25 cellular contexts compared by ENCODE assay signal in genomic region chr2:181552808-181553207, GRCh38.
DNase-seq lines count a peak whose midpoint lies in the region; ATAC-seq and TF ChIP-seq lines count a peak whose summit lies in the region.
"Had no signal": no experiment of that assay in that cellular context is flagged by ENCODE, and none has a peak within 500 bp of the region (broad histone marks: within the 10 kb centered on the region; RNA-seq: fewer than 3 reads in every experiment).

No MANE protein-coding gene starts in this region.

- H3K27ac ChIP-seq in RWPE2 (ENCODE audit: poor library complexity, severe bottlenecking) (peak overlapping the region; percentile 85), uterus (no peak overlapping the region)
- H3K27ac ChIP-seq: cardiac muscle cell, HL-60, prostate gland, skin epidermis, transverse colon had no signal

- H3K27me3 ChIP-seq in RWPE2 (ENCODE audit: insufficient read depth, poor library complexity, severe bottlenecking), result no peaks in the 10 kb centered on the region
- H3K27me3 ChIP-seq in uterus, result no peaks in the 10 kb centered on the region
- H3K27me3 ChIP-seq: cardiac muscle cell, dorsolateral prefrontal cortex, transverse colon had no signal

- peak; percentile 100 for ATAC-seq in RWPE2 (ENCODE audit: low read depth)
- ATAC-seq: stimulated activated naive CD8-positive, alpha-beta T cell treated with anti-CD3 and anti-CD28 coated beads, Interleukin-15, Interleukin-2, amounts not matched to agents 100 U/mL and 50 U/mL, for 24 hours; WTC11 had no signal

- TF ChIP-seq POLR2A in uterus (IDR thresholded peaks at IDR 0.05), result no peak

- H3K9me3 ChIP-seq in RWPE2 (ENCODE audit: severe bottlenecking) (no peaks in the 10 kb centered on the region), uterus (no peaks in the 10 kb centered on the region)
- H3K9me3 ChIP-seq: prostate gland, transverse colon had no signal

- intact Hi-C loops in uterus (cut with DNase I; ENCODE audit: low total_unique reads), result no loop called here

- no peak for TF ChIP-seq CTCF in RWPE2 (IDR thresholded peaks at IDR 0.05; ENCODE audit: poor library complexity, severe bottlenecking)
- TF ChIP-seq CTCF in fibroblast of pulmonary artery (IDR thresholded peaks at IDR 0.05; ENCODE audit: low read length, missing control alignments), result no peak
- TF ChIP-seq CTCF in retinal pigment epithelial cell (conservative IDR thresholded peaks at IDR 0.05; ENCODE audit: low read depth, low read length), result no peak
- TF ChIP-seq CTCF in uterus (IDR thresholded peaks at IDR 0.05), result no peak

- peak; percentile 15 for DNase-seq in HPDE6-E6E7 (ENCODE audit: extremely low spot score)
- peak; percentile 48 for DNase-seq in RWPE2 (ENCODE audit: low spot score)
- peak; percentile 9 for DNase-seq in fibroblast of pulmonary artery (ENCODE audit: low read depth)
- peak; percentile 62 for DNase-seq in retinal pigment epithelial cell (ENCODE audit: low read depth)
- DNase-seq in SHP77 (lab: John Stamatoyannopoulos, UW), result no peak
- no peak for DNase-seq in Ammon's horn (ENCODE audit: low spot score)
- DNase-seq in uterus, result no peak
- no peak for DNase-seq in activated naive CD4-positive, alpha-beta T cell treated with Interleukin-2 at 50 U/mL for 16 hours
- DNase-seq: activated CD4-positive, alpha-beta T cell treated with anti-CD3 and anti-CD28 coated beads, Interleukin-2, amount 50 U/mL, for 48 hours; activated effector memory CD4-positive, alpha-beta T cell treated with anti-CD3 and anti-CD28 coated beads, Interleukin-2, amount 50 U/mL, for 16 hours; amniotic stem cell; DND-41; dorsolateral prefrontal cortex; glutamatergic neuron; HFFc6; NCI-H748 treated with DMSO at 0.1 percent for 48 hours; OCI-M1; stimulated activated naive CD8-positive, alpha-beta T cell treated with anti-CD3 and anti-CD28 coated beads, Interleukin-15, Interleukin-2, amounts not matched to agents 100 U/mL and 50 U/mL, for 24 hours; T-helper 2 cell; transverse colon had no signal

- H3K4me1 ChIP-seq in RWPE2 (ENCODE audit: insufficient read depth, poor library complexity, severe bottlenecking), result peaks cover 5% of the 10 kb centered on the region
- H3K4me1 ChIP-seq in uterus, result no peaks in the 10 kb centered on the region
- H3K4me1 ChIP-seq: prostate gland, transverse colon had no signal

- H3K36me3 ChIP-seq in RWPE2 (ENCODE audit: low read depth) (no peaks in the 10 kb centered on the region), uterus (no peaks in the 10 kb centered on the region)
- H3K36me3 ChIP-seq: cardiac muscle cell, prostate gland, transverse colon had no signal

- H3K4me3 ChIP-seq in RWPE2 (ENCODE audit: severe bottlenecking) (no peak overlapping the region), fibroblast of pulmonary artery (replicated peaks; ENCODE audit: low read depth, low read length) (no peak overlapping the region), retinal pigment epithelial cell (ENCODE audit: low read length) (no peak overlapping the region), uterus (no peak overlapping the region)
- H3K4me3 ChIP-seq: cardiac muscle cell, dorsolateral prefrontal cortex, prostate gland, skin epidermis, transverse colon had no signal

Comparison
In these comparisons a context has a peak if more than half of its experiments do, and no peak if none do; other contexts are left out.
1. DNase-seq: peak in HPDE6-E6E7 (single experiment), RWPE2 (single experiment), fibroblast of pulmonary artery (single experiment) and retinal pigment epithelial cell (single experiment); none in SHP77 (0 of 2), Ammon's horn (single experiment), uterus (0 of 2) and activated naive CD4-positive, alpha-beta T cell treated with Interleukin-2 at 50 U/mL for 16 hours (single experiment).